ENCODE assay signal across 9 cellular contexts in the genomic region with DNA sequence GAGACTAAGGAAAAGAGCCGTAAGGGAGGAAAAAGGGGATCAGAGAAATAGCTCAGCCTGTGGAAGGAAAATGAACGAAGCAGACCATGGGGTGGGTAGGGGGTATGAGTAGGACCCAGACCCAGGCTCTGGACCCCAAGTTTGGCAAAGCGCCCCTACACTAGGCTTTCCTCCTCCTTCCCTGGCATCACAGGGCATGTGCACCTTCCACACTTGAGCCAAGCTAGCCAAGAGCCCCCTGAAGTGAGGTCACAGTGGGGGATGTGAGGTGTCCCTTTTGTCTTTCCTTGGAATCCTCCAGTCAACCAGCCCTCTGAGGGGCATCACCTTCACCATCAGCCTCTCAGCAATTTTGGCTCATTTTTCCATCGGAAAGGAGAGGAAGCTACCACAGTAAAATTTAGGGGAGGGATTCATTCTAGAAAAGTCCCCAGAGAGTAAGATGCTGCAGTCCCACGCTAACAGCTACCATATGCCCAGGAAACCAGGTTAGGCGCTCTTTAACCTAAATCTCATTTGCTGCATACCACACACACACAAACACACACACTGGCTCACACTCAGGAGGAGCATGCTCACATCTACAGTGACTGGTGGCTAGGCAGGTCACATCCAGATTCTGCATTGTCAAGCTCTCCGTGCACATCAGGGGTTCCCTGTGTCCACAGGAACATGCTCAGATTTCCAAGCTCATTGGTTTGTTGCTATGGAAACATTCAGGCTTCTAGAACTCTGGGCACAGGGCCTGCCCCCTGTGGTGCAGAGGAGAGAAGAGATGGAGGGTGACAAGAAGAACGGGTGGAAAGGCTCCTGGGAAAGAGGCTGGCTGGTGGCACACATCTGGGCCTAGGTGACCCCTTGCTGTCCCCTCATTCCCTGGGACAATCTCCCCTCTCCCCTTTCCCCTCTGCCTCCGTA. TPM values are rescaled to one million over a fixed set of nuclear protein-coding genes. Genes with fewer than 3 reads are reported as not detected.
DNase-seq lines count a peak whose midpoint lies in the region; TF ChIP-seq lines count a peak whose summit lies in the region.
"Had no signal": no experiment of that assay in that cellular context is flagged by ENCODE, and none has a peak within 500 bp of the region (broad histone marks: within the 10 kb centered on the region; RNA-seq: fewer than 3 reads in every experiment).

No MANE protein-coding gene starts in this region.

- in situ Hi-C loops in mammary epithelial cell (cut with MboI; ENCODE audit: low sequenced_read_pairs in 2 of 2) = loop anchor here in 1 of 2 donors (10.0 kb wide), 1 partner anchor 56 kb away; no protein-coding TSS in a partner anchor

- 65% methylated on average over 6 of the region's 9 CpGs for WGBS in mammary epithelial cell (ENCODE audit: low coverage, missing lambda C conversion rate)

- TF ChIP-seq CTCF in MCF 10A (IDR thresholded peaks at IDR 0.05; ENCODE audit: unreplicated experiment) (no peak), mammary epithelial cell (conservative IDR thresholded peaks at IDR 0.05 in 1 of 2, IDR thresholded peaks at IDR 0.05 in 1 of 2; ENCODE audit: extremely low read depth in 1 of 2, insufficient read depth in 1 of 2, low read depth in 1 of 2, low read length in 2 of 2) (no peak), dorsolateral prefrontal cortex (IDR thresholded peaks at IDR 0.05 in 54 of 56, conservative IDR thresholded peaks at IDR 0.05 in 2 of 56; ENCODE audit: low read depth in 1 of 56, partially characterized antibody in 56 of 56) (peak in 2 of 56 donors; percentile 8 to 12), MM.1S (IDR thresholded peaks at IDR 0.05; ENCODE audit: low read length) (no peak)

- H3K9ac ChIP-seq in mammary epithelial cell (ENCODE audit: insufficient read depth, low read length) = no peak overlapping the region
- no peak overlapping the region for H3K9ac ChIP-seq in MM.1S (ENCODE audit: low read length)

- dilution Hi-C loops in mammary epithelial cell (cut with HindIII; ENCODE audit: low sequenced_read_pairs) = no loop called here

- H3K9me3 ChIP-seq in mammary epithelial cell (replicated peaks; ENCODE audit: insufficient read depth, low read length) (no peaks in the 10 kb centered on the region), MM.1S (replicated peaks; ENCODE audit: insufficient read depth, low read length) (no peaks in the 10 kb centered on the region)

- no peaks in the 10 kb centered on the region for H3F3A ChIP-seq in MM.1S (ENCODE audit: insufficient read depth, low read length)

- peak; percentile 56 for DNase-seq in MCF 10A (ENCODE audit: unreplicated experiment)
- no peak for DNase-seq in mammary epithelial cell
- DNase-seq in NCI-H69 (lab: John Stamatoyannopoulos, UW) = peak; percentile 100
- DNase-seq in dorsolateral prefrontal cortex = peak in 2 of 10 donors; percentile 43 to 81
- DNase-seq in MM.1S = no peak
- no peak for DNase-seq in GM19240 (ENCODE audit: insufficient read length, low spot score)
- no peak for DNase-seq in activated CD8-positive, alpha-beta memory T cell treated with anti-CD3 and anti-CD28 coated beads, Interleukin-2, amount 50 U/mL, for 48 hours
- DNase-seq: activated naive CD4-positive, alpha-beta T cell treated with anti-CD3 and anti-CD28 coated beads, Interleukin-2, amount 10 ng/mL, durations not matched to agents 7 days and 5 days had no signal

- no peaks in the 10 kb centered on the region for H3K36me3 Mint-ChIP-seq in MCF 10A (ENCODE audit: insufficient read depth, unreplicated experiment)
- H3K36me3 Mint-ChIP-seq: activated naive CD4-positive, alpha-beta T cell treated with anti-CD3 and anti-CD28 coated beads, Interleukin-2, amount 10 ng/mL, durations not matched to agents 7 days and 5 days had no signal

- H3K4me1 ChIP-seq in mammary epithelial cell (ENCODE audit: insufficient read depth, low read length) (peaks cover 6% of the 10 kb centered on the region), MM.1S (ENCODE audit: low read length) (no peaks in the 10 kb centered on the region)

- no peaks in the 10 kb centered on the region for H3K9me3 Mint-ChIP-seq in MCF 10A (ENCODE audit: unreplicated experiment)
- H3K9me3 Mint-ChIP-seq: activated naive CD4-positive, alpha-beta T cell treated with anti-CD3 and anti-CD28 coated beads, Interleukin-2, amount 10 ng/mL, durations not matched to agents 7 days and 5 days had no signal

- CTCF ChIA-PET in MCF 10A (lab: Yijun Ruan, JAX) (interaction anchor here (0.6 to 13.1 kb wide), 35 partner anchors 12 to 1636 kb away, joined by 3 to 278 read pairs (median 6); partner anchors contain the start of genes BRD8, EGR1, ETF1 and KDM3B), mammary epithelial cell (lab: Charles Lee; ENCODE audit: low non-redundant PET) (interaction anchor here (1.6 kb wide), 1 partner anchor 55 kb away, joined by 6 read pairs; no protein-coding TSS in a partner anchor)

- no peaks in the 10 kb centered on the region for H4K20me1 ChIP-seq in mammary epithelial cell (ENCODE audit: insufficient read depth, low read length)
- no peaks in the 10 kb centered on the region for H4K20me1 ChIP-seq in MM.1S (ENCODE audit: insufficient read depth, low read length)

- H3K27me3 Mint-ChIP-seq in MCF 10A (ENCODE audit: insufficient read depth, unreplicated experiment) = no peaks in the 10 kb centered on the region

- H3K4me1 Mint-ChIP-seq in MCF 10A (ENCODE audit: insufficient read depth, unreplicated experiment) = peaks cover 7% of the 10 kb centered on the region

- no TSS peak for BruUV-seq in MCF 10A (replicated peaks; lab: Mats Ljungman, UMichigan)
- no TSS peak for BruUV-seq in mammary epithelial cell (replicated peaks; lab: Mats Ljungman, UMichigan)

- H3K27ac Mint-ChIP-seq in MCF 10A (ENCODE audit: low read depth, unreplicated experiment) = peak overlapping the region; percentile 44

- H3K36me3 ChIP-seq in mammary epithelial cell (ENCODE audit: insufficient read depth, low read length) (no peaks in the 10 kb centered on the region), MM.1S (replicated peaks; ENCODE audit: insufficient read depth, low read length) (no peaks in the 10 kb centered on the region)

- H2AFZ ChIP-seq in mammary epithelial cell (ENCODE audit: low read depth, low read length) = no peak overlapping the region
- no peak overlapping the region for H2AFZ ChIP-seq in MM.1S (ENCODE audit: low read length)

- H3K4me2 ChIP-seq in mammary epithelial cell (ENCODE audit: insufficient read depth, low read depth, low read length) = no peak overlapping the region
- H3K4me2 ChIP-seq in MM.1S (ENCODE audit: low read depth, low read length) = no peak overlapping the region

- H3K79me2 ChIP-seq in mammary epithelial cell (ENCODE audit: insufficient read depth, low read length) (no peaks in the 10 kb centered on the region), MM.1S (ENCODE audit: low read length) (no peaks in the 10 kb centered on the region)

- intact Hi-C loops in MCF 10A (cut with micrococcal nuclease) = no loop called here
- intact Hi-C loops in mammary epithelial cell (cut with micrococcal nuclease) = no loop called here
- intact Hi-C loops in dorsolateral prefrontal cortex (cut with DNase I) = no loop called here

- H3K4me3 Mint-ChIP-seq in MCF 10A (ENCODE audit: unreplicated experiment) = no peak overlapping the region
- H3K4me3 Mint-ChIP-seq: activated naive CD4-positive, alpha-beta T cell treated with anti-CD3 and anti-CD28 coated beads, Interleukin-2, amount 10 ng/mL, durations not matched to agents 7 days and 5 days had no signal

- H3K27me3 ChIP-seq in mammary epithelial cell (ENCODE audit: insufficient read depth, low read length) = no peaks in the 10 kb centered on the region
- H3K27me3 ChIP-seq in dorsolateral prefrontal cortex = no peaks in the 10 kb centered on the region
- H3K27me3 ChIP-seq in MM.1S (replicated peaks; ENCODE audit: insufficient read depth, low read length) = no peaks in the 10 kb centered on the region; the same call in 1 of the 2 replicates

- H3K9me2 ChIP-seq in MM.1S (replicated peaks; ENCODE audit: insufficient read depth, low read length) = no peaks in the 10 kb centered on the region

- H3K4me3 ChIP-seq in mammary epithelial cell (replicated peaks in 1 of 3; ENCODE audit: insufficient read depth in 1 of 3, low read depth in 2 of 3, low read length in 3 of 3) (no peak overlapping the region), dorsolateral prefrontal cortex (peak overlapping the region in 5 of 59 donors; percentile 13 to 55 (median 46)), MM.1S (ENCODE audit: low read length) (no peak overlapping the region)

- H3K27ac ChIP-seq in mammary epithelial cell (ENCODE audit: insufficient read depth, low read depth, low read length) = no peak overlapping the region
- peak overlapping the region in 54 of 59 donors; percentile 33 to 93 (median 76) for H3K27ac ChIP-seq in dorsolateral prefrontal cortex
- H3K27ac ChIP-seq in temporal lobe (ENCODE audit: low read depth, low read length) = peak overlapping the region; percentile 73
- H3K27ac ChIP-seq in MM.1S (ENCODE audit: low read length) = no peak overlapping the region

- POLR2A ChIA-PET in MCF 10A (lab: Yijun Ruan, JAX) = interaction anchor here (0.6 to 5.6 kb wide), 13 partner anchors 12 to 228 kb away, joined by 3 to 42 read pairs (median 6); partner anchors contain the start of genes EGR1 and ETF1

RNA-seq across cellular contexts. Expression of gene REEP2, which starts 9.9 kb away (rescaled TPM):
- total RNA-seq in MCF 10A (2022) (0.77 and 0.81 TPM in 2 replicates), mammary epithelial cell (10 to 100 TPM; 14.5 to 26.5 TPM), dorsolateral prefrontal cortex (100 to 1,000 TPM in 119 of 120 experiments, 10 to 100 TPM in 1; 68.4 to 279 (median 196) TPM), temporal lobe (73.5 TPM)
- 3.6 TPM for polyA plus RNA-seq in mammary epithelial cell
- 70.6 TPM for polyA minus RNA-seq in mammary epithelial cell

RNA-seq across cellular contexts. Expression of gene EGR1, which starts 16.5 kb away (rescaled TPM):
- total RNA-seq in MCF 10A (2022) = 92.3 and 189 TPM in 2 replicates
- 100 to 1,000 TPM in 1 of 2 donors, 10 to 100 TPM in 1; 12.7 to 159 TPM for total RNA-seq in mammary epithelial cell
- polyA plus RNA-seq in mammary epithelial cell = 10.6 TPM
- 63.3 TPM for polyA minus RNA-seq in mammary epithelial cell
- 100 to 1,000 TPM in 3 of 120 experiments, 10 to 100 TPM in 112, 1 to 10 TPM in 5; 6.0 to 163 (median 19.8) TPM for total RNA-seq in dorsolateral prefrontal cortex
- 3.2 TPM for total RNA-seq in temporal lobe

Comparison
In these comparisons a context has a peak if more than half of its experiments do, and no peak if none do; other contexts are left out.
1. DNase-seq: peak in MCF 10A (single experiment) and NCI-H69 (single experiment); none in mammary epithelial cell (single experiment), MM.1S (single experiment), GM19240 (single experiment) and activated CD8-positive, alpha-beta memory T cell treated with anti-CD3 and anti-CD28 coated beads, Interleukin-2, amount 50 U/mL, for 48 hours (single experiment).
2. H3K27ac ChIP-seq: peak in dorsolateral prefrontal cortex (54 of 59) and temporal lobe (single experiment); none in mammary epithelial cell (single experiment) and MM.1S (single experiment).